Comparison of ENCODE assay signal across 8 cellular contexts in genomic region chr17:48492401-48493298, GRCh38. TPM values are rescaled to one million over a fixed set of nuclear protein-coding genes. Genes with fewer than 3 reads are reported as not detected.
DNase-seq lines count a peak whose midpoint lies in the region; ATAC-seq and TF ChIP-seq lines count a peak whose summit lies in the region.

No MANE protein-coding gene starts in this region.

- TF ChIP-seq POLR2A in esophagus muscularis mucosa (IDR thresholded peaks at IDR 0.05; ENCODE audit: low read depth), result no peak

- H3K27me3 ChIP-seq in CD8-positive, alpha-beta T cell (ENCODE audit: insufficient read depth, low read length), result no peaks in the 10 kb centered on the region
- no peaks in the 10 kb centered on the region for H3K27me3 ChIP-seq in esophagus muscularis mucosa

- peak overlapping the region; percentile 61 for H3K4me3 Mint-ChIP-seq in CD8-positive, alpha-beta T cell
- H3K4me3 Mint-ChIP-seq in naive B cell, result peak overlapping the region; percentile 27 to 81 (median 72)

- DNase-seq in CD8-positive, alpha-beta T cell, result peak; percentile 49 to 80 (median 60)
- DNase-seq in NCI-H774 (lab: John Stamatoyannopoulos, UW) (peak; percentile 91), activated T-cell treated with anti-CD3 and anti-CD28 coated beads for 1 hour (ENCODE audit: low read depth) (peak; percentile 60), esophagus muscularis mucosa (ENCODE audit: extremely low spot score) (no peak), naive B cell (peak; percentile 42), SK-N-DZ (ENCODE audit: low spot score) (no peak)
- peak; percentile 48 for DNase-seq in stimulated activated naive CD4-positive, alpha-beta T cell treated with Interleukin-2 at 50 U/mL for 16 hours (lab: John Stamatoyannopoulos, UW)

- POLR2A ChIA-PET in CD8-positive, alpha-beta T cell (lab: Charles Lee), result interaction anchor here (1.0 to 1.5 kb wide), 4 partner anchors 13 to 101 kb away, joined by 3 to 11 read pairs (median 4); partner anchors contain the start of gene HOXB5

- TF ChIP-seq CTCF in CD8-positive, alpha-beta T cell (IDR thresholded peaks at IDR 0.05), result peak; percentile 83
- peak in 2 of 3 experiments; percentile 92 to 95 for TF ChIP-seq CTCF in esophagus muscularis mucosa (IDR thresholded peaks at IDR 0.05)

- no peak overlapping the region for H3K27ac Mint-ChIP-seq in CD8-positive, alpha-beta T cell
- H3K27ac Mint-ChIP-seq in naive B cell, result peak overlapping the region in 5 of 6 donors; percentile 37 to 86 (median 66)

- no peak overlapping the region for H3K27ac ChIP-seq in CD8-positive, alpha-beta T cell (ENCODE audit: low read depth, low read length)
- peak overlapping the region; percentile 45 to 63 (median 52) for H3K27ac ChIP-seq in esophagus muscularis mucosa (replicated peaks in 1 of 4)

- H3K36me3 ChIP-seq in CD8-positive, alpha-beta T cell (ENCODE audit: insufficient read depth, low read length), result no peaks in the 10 kb centered on the region
- H3K36me3 ChIP-seq in esophagus muscularis mucosa, result no peaks in the 10 kb centered on the region

- peaks cover 26% of the 10 kb centered on the region for H3K27me3 Mint-ChIP-seq in CD8-positive, alpha-beta T cell (ENCODE audit: low read depth)
- peaks cover 44 to 65% (median 63%) of the 10 kb centered on the region in 3 donors for H3K27me3 Mint-ChIP-seq in naive B cell

- no peak for TF ChIP-seq EP300 in esophagus muscularis mucosa (IDR thresholded peaks at IDR 0.05)

- H3K36me3 Mint-ChIP-seq in CD8-positive, alpha-beta T cell, result no peaks in the 10 kb centered on the region
- no peaks in the 10 kb centered on the region for H3K36me3 Mint-ChIP-seq in naive B cell

- H3K4me1 Mint-ChIP-seq in CD8-positive, alpha-beta T cell (ENCODE audit: low read depth), result peaks cover 5% of the 10 kb centered on the region
- H3K4me1 Mint-ChIP-seq in naive B cell, result peaks cover 5 to 24% (median 15%) of the 10 kb centered on the region in 3 donors

- H3K9me3 ChIP-seq in CD8-positive, alpha-beta T cell (ENCODE audit: low read length), result no peaks in the 10 kb centered on the region
- H3K9me3 ChIP-seq in esophagus muscularis mucosa, result no peaks in the 10 kb centered on the region

- intact Hi-C loops in CD8-positive, alpha-beta T cell (cut with DNase I, micrococcal nuclease), result loop anchor here (1.0 to 5.0 kb wide), 5 partner anchors 50 to 140 kb away; partner anchors contain the start of gene HOXB5 (in 1 of the 2)
- intact Hi-C loops in esophagus muscularis mucosa (cut with DNase I), result loop anchor here (2.0 to 5.0 kb wide), 3 partner anchors 48 to 140 kb away; no protein-coding TSS in a partner anchor

- ATAC-seq in CD8-positive, alpha-beta T cell, result peak; percentile 96
- ATAC-seq in HG02623 (IDR thresholded peaks at IDR 0.05; ENCODE audit: unreplicated experiment) (peak; percentile 71), naive B cell (ENCODE audit: low read depth in 2 of 2) (peak; percentile 69 to 75)

- peak overlapping the region; percentile 38 for H3K4me3 ChIP-seq in CD8-positive, alpha-beta T cell (ENCODE audit: low read depth, low read length)
- peak overlapping the region; percentile 40 to 55 (median 44) for H3K4me3 ChIP-seq in esophagus muscularis mucosa

- H3K9me3 Mint-ChIP-seq in CD8-positive, alpha-beta T cell, result no peaks in the 10 kb centered on the region
- H3K9me3 Mint-ChIP-seq in naive B cell, result no peaks in the 10 kb centered on the region

- WGBS in esophagus muscularis mucosa, result 11% methylated on average over 29 of the region's 53 CpGs

- CTCF ChIA-PET in CD8-positive, alpha-beta T cell (lab: Charles Lee), result interaction anchor here (0.6 to 3.4 kb wide), 37 partner anchors 8 to 413 kb away, joined by 3 to 61 read pairs (median 4); partner anchors contain the start of gene HOXB5

- no peaks in the 10 kb centered on the region for H3K4me1 ChIP-seq in CD8-positive, alpha-beta T cell (ENCODE audit: insufficient read depth, low read length)
- H3K4me1 ChIP-seq in esophagus muscularis mucosa, result peaks cover 12 to 29% (median 18%) of the 10 kb centered on the region in 4 donors

RNA-seq across cellular contexts. Expression of gene HOXB1, which starts 38.2 kb away (rescaled TPM):
- total RNA-seq in CD8-positive, alpha-beta T cell, result not detected
- not detected for total RNA-seq in esophagus muscularis mucosa
- polyA plus RNA-seq in naive B cell (ENCODE audit: low read depth in 6 of 6), result not detected
- polyA plus RNA-seq in SK-N-DZ (2014; cell fraction: cytosol; rRNA removed), result not detected in 2 replicates
- not detected in 2 replicates for polyA plus RNA-seq in SK-N-DZ (2014; cell fraction: nucleus; rRNA removed)

RNA-seq across cellular contexts. Expression of gene HOXB2, which starts 52.3 kb away (rescaled TPM):
- total RNA-seq in CD8-positive, alpha-beta T cell, result 10 to 100 TPM; 13.7 to 15.0 TPM
- total RNA-seq in esophagus muscularis mucosa, result 10 to 100 TPM; 36.3 to 86.4 (median 63.4) TPM
- polyA plus RNA-seq in naive B cell (ENCODE audit: low read depth in 6 of 6), result 1 to 10 TPM; 2.3 to 9.3 (median 5.5) TPM
- polyA plus RNA-seq in SK-N-DZ (2014; cell fraction: cytosol; rRNA removed), result 0.09 TPM in 1 of 2 replicates, not detected in the other
- 0.85 TPM in 1 of 2 replicates, not detected in the other for polyA plus RNA-seq in SK-N-DZ (2014; cell fraction: nucleus; rRNA removed)

Comparison
In these comparisons a context has a peak if more than half of its experiments do, and no peak if none do; other contexts are left out.
1. DNase-seq: peak in CD8-positive, alpha-beta T cell (7 of 7), NCI-H774 (single experiment), activated T-cell treated with anti-CD3 and anti-CD28 coated beads for 1 hour (single experiment), naive B cell (single experiment) and stimulated activated naive CD4-positive, alpha-beta T cell treated with Interleukin-2 at 50 U/mL for 16 hours (single experiment); none in esophagus muscularis mucosa (single experiment) and SK-N-DZ (single experiment).
2. Peak in every context shown above with its lines, with median percentiles within 50 percentile points of each other: ATAC-seq.